1 cellular context compared by ENCODE assay signal in the genomic region with DNA sequence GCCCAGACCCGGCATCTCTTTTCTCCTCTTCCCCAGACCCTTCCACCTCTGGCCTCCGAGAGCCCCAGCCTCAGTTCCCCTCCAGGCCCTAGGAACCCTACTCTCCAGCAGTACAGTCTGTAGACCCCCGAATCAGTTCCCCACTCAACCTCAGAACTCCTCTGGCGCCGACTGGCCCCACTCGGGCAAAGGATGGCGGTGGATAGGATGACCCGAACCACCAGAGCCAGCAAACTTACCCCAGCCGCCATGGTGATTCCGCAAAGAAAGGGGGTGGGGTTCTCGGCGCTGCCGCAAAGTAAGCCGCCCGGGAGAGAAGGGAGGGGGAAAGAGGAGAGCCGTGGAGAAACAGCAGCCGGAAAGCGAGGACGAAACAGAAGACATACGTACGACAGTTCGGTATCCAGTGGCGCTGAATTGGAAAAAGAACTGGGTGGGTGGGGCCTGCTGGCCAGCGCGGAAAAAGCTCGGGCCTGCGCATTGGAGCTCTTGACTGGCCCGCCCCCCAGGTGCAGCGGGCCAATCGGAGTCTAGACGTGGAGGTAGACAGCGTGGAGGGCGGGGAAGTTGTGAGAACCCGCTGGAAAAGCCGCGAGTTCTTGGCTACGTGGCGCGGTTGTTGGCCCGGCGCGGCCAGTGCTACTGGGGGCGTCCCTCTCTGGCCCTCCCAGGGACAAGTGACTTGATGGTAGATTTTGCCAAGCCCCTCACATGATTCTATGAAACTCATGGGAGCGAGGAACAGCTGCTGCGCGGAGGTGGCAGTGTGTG.
TF ChIP-seq lines count a peak whose summit lies in the region.

A gene with protein sequence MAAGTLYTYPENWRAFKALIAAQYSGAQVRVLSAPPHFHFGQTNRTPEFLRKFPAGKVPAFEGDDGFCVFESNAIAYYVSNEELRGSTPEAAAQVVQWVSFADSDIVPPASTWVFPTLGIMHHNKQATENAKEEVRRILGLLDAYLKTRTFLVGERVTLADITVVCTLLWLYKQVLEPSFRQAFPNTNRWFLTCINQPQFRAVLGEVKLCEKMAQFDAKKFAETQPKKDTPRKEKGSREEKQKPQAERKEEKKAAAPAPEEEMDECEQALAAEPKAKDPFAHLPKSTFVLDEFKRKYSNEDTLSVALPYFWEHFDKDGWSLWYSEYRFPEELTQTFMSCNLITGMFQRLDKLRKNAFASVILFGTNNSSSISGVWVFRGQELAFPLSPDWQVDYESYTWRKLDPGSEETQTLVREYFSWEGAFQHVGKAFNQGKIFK (minus strand): TSS at position 300 of the 771 bp plus-strand sequence. CDS start 49 bp downstream, at position 251.

TF ChIP-seq in GM12878, 131 proteins besides CTCF, POLR2A, EP300 and RAD21 (continued from another document and continues in another):
- TF ChIP-seq, protein P1, sequence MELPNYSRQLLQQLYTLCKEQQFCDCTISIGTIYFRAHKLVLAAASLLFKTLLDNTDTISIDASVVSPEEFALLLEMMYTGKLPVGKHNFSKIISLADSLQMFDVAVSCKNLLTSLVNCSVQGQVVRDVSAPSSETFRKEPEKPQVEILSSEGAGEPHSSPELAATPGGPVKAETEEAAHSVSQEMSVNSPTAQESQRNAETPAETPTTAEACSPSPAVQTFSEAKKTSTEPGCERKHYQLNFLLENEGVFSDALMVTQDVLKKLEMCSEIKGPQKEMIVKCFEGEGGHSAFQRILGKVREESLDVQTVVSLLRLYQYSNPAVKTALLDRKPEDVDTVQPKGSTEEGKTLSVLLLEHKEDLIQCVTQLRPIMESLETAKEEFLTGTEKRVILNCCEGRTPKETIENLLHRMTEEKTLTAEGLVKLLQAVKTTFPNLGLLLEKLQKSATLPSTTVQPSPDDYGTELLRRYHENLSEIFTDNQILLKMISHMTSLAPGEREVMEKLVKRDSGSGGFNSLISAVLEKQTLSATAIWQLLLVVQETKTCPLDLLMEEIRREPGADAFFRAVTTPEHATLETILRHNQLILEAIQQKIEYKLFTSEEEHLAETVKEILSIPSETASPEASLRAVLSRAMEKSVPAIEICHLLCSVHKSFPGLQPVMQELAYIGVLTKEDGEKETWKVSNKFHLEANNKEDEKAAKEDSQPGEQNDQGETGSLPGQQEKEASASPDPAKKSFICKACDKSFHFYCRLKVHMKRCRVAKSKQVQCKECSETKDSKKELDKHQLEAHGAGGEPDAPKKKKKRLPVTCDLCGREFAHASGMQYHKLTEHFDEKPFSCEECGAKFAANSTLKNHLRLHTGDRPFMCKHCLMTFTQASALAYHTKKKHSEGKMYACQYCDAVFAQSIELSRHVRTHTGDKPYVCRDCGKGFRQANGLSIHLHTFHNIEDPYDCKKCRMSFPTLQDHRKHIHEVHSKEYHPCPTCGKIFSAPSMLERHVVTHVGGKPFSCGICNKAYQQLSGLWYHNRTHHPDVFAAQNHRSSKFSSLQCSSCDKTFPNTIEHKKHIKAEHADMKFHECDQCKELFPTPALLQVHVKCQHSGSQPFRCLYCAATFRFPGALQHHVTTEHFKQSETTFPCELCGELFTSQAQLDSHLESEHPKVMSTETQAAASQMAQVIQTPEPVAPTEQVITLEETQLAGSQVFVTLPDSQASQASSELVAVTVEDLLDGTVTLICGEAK (IDR thresholded peaks at IDR 0.05; ENCODE audit: borderline replicate concordance), result no peak
- TF ChIP-seq, protein P2, sequence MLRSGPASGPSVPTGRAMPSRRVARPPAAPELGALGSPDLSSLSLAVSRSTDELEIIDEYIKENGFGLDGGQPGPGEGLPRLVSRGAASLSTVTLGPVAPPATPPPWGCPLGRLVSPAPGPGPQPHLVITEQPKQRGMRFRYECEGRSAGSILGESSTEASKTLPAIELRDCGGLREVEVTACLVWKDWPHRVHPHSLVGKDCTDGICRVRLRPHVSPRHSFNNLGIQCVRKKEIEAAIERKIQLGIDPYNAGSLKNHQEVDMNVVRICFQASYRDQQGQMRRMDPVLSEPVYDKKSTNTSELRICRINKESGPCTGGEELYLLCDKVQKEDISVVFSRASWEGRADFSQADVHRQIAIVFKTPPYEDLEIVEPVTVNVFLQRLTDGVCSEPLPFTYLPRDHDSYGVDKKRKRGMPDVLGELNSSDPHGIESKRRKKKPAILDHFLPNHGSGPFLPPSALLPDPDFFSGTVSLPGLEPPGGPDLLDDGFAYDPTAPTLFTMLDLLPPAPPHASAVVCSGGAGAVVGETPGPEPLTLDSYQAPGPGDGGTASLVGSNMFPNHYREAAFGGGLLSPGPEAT (IDR thresholded peaks at IDR 0.05; ENCODE audit: low read depth), result peak; percentile 31; the same call in 1 of the 2 replicates
- TF ChIP-seq, protein P3, sequence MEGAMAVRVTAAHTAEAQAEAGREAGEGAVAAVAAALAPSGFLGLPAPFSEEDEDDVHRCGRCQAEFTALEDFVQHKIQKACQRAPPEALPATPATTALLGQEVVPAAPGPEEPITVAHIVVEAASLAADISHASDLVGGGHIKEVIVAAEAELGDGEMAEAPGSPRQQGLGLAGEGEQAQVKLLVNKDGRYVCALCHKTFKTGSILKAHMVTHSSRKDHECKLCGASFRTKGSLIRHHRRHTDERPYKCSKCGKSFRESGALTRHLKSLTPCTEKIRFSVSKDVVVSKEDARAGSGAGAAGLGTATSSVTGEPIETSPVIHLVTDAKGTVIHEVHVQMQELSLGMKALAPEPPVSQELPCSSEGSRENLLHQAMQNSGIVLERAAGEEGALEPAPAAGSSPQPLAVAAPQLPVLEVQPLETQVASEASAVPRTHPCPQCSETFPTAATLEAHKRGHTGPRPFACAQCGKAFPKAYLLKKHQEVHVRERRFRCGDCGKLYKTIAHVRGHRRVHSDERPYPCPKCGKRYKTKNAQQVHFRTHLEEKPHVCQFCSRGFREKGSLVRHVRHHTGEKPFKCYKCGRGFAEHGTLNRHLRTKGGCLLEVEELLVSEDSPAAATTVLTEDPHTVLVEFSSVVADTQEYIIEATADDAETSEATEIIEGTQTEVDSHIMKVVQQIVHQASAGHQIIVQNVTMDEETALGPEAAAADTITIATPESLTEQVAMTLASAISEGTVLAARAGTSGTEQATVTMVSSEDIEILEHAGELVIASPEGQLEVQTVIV (IDR thresholded peaks at IDR 0.05; ENCODE audit: borderline replicate concordance, partially characterized antibody), result peak; percentile 99
- TF ChIP-seq POLR2AphosphoS2 (IDR thresholded peaks at IDR 0.05; ENCODE audit: low read depth, low read length), result peak; percentile 95
- no peak for TF ChIP-seq ZNF622 (IDR thresholded peaks at IDR 0.05)
- TF ChIP-seq CREM (IDR thresholded peaks at IDR 0.05; ENCODE audit: low read depth), result peak; percentile 39; the same call in 1 of the 2 replicates
- TF ChIP-seq BHLHE40 (IDR thresholded peaks at IDR 0.05; ENCODE audit: borderline replicate concordance in 1 of 2, low read depth in 2 of 2, low read length in 1 of 2), result no peak
- no peak for TF ChIP-seq SMC3 (IDR thresholded peaks at IDR 0.05; ENCODE audit: borderline replicate concordance, low read length)
- TF ChIP-seq, protein P4, sequence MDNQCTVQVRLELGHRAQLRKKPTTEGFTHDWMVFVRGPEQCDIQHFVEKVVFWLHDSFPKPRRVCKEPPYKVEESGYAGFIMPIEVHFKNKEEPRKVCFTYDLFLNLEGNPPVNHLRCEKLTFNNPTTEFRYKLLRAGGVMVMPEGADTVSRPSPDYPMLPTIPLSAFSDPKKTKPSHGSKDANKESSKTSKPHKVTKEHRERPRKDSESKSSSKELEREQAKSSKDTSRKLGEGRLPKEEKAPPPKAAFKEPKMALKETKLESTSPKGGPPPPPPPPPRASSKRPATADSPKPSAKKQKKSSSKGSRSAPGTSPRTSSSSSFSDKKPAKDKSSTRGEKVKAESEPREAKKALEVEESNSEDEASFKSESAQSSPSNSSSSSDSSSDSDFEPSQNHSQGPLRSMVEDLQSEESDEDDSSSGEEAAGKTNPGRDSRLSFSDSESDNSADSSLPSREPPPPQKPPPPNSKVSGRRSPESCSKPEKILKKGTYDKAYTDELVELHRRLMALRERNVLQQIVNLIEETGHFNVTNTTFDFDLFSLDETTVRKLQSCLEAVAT (IDR thresholded peaks at IDR 0.05), result peak; percentile 70
- peak; percentile 68; the same call in 2 of the 3 replicates for TF ChIP-seq POU2F2 (IDR thresholded peaks at IDR 0.05; ENCODE audit: borderline replicate concordance, low read depth, low read length)
- TF ChIP-seq, protein P5, sequence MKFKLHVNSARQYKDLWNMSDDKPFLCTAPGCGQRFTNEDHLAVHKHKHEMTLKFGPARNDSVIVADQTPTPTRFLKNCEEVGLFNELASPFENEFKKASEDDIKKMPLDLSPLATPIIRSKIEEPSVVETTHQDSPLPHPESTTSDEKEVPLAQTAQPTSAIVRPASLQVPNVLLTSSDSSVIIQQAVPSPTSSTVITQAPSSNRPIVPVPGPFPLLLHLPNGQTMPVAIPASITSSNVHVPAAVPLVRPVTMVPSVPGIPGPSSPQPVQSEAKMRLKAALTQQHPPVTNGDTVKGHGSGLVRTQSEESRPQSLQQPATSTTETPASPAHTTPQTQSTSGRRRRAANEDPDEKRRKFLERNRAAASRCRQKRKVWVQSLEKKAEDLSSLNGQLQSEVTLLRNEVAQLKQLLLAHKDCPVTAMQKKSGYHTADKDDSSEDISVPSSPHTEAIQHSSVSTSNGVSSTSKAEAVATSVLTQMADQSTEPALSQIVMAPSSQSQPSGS (IDR thresholded peaks at IDR 0.05; ENCODE audit: low read length), result no peak
- no peak for TF ChIP-seq RFX5 (IDR thresholded peaks at IDR 0.05; ENCODE audit: low read depth, low read length)
- TF ChIP-seq ZNF24 (IDR thresholded peaks at IDR 0.05), result no peak
- 0 out of 2 replicates have a peak, but pooled peaks have one; percentile 29 for TF ChIP-seq ZNF384 (IDR thresholded peaks at IDR 0.05; ENCODE audit: borderline replicate concordance, low read depth, low read length)
- TF ChIP-seq, protein P6, sequence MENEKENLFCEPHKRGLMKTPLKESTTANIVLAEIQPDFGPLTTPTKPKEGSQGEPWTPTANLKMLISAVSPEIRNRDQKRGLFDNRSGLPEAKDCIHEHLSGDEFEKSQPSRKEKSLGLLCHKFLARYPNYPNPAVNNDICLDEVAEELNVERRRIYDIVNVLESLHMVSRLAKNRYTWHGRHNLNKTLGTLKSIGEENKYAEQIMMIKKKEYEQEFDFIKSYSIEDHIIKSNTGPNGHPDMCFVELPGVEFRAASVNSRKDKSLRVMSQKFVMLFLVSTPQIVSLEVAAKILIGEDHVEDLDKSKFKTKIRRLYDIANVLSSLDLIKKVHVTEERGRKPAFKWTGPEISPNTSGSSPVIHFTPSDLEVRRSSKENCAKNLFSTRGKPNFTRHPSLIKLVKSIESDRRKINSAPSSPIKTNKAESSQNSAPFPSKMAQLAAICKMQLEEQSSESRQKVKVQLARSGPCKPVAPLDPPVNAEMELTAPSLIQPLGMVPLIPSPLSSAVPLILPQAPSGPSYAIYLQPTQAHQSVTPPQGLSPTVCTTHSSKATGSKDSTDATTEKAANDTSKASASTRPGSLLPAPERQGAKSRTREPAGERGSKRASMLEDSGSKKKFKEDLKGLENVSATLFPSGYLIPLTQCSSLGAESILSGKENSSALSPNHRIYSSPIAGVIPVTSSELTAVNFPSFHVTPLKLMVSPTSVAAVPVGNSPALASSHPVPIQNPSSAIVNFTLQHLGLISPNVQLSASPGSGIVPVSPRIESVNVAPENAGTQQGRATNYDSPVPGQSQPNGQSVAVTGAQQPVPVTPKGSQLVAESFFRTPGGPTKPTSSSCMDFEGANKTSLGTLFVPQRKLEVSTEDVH (IDR thresholded peaks at IDR 0.05; ENCODE audit: low read depth, partially characterized antibody), result peak; percentile 37
- no peak for TF ChIP-seq EGR1 (IDR thresholded peaks at IDR 0.05; ENCODE audit: borderline replicate concordance in 1 of 2, low read depth in 2 of 2, low read length in 2 of 2)
- TF ChIP-seq CBX5 (IDR thresholded peaks at IDR 0.05; ENCODE audit: low read depth), result no peak
- no peak for TF ChIP-seq KDM1A (IDR thresholded peaks at IDR 0.05; ENCODE audit: borderline replicate concordance)
- TF ChIP-seq NRF1 (conservative IDR thresholded peaks at IDR 0.05; ENCODE audit: low read depth, low read length), result peak; percentile 94
- TF ChIP-seq, protein P7, sequence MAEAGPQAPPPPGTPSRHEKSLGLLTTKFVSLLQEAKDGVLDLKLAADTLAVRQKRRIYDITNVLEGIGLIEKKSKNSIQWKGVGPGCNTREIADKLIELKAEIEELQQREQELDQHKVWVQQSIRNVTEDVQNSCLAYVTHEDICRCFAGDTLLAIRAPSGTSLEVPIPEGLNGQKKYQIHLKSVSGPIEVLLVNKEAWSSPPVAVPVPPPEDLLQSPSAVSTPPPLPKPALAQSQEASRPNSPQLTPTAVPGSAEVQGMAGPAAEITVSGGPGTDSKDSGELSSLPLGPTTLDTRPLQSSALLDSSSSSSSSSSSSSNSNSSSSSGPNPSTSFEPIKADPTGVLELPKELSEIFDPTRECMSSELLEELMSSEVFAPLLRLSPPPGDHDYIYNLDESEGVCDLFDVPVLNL (IDR thresholded peaks at IDR 0.05; ENCODE audit: low read depth, low read length), result peak; percentile 73
- TF ChIP-seq, protein P8, sequence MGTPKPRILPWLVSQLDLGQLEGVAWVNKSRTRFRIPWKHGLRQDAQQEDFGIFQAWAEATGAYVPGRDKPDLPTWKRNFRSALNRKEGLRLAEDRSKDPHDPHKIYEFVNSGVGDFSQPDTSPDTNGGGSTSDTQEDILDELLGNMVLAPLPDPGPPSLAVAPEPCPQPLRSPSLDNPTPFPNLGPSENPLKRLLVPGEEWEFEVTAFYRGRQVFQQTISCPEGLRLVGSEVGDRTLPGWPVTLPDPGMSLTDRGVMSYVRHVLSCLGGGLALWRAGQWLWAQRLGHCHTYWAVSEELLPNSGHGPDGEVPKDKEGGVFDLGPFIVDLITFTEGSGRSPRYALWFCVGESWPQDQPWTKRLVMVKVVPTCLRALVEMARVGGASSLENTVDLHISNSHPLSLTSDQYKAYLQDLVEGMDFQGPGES (IDR thresholded peaks at IDR 0.05), result no peak
- no peak for TF ChIP-seq SUZ12 (IDR thresholded peaks at IDR 0.05; ENCODE audit: unreplicated experiment)
- TF ChIP-seq WRNIP1 (IDR thresholded peaks at IDR 0.05; ENCODE audit: borderline replicate concordance, low read depth, low read length), result no peak
- TF ChIP-seq, protein P9, sequence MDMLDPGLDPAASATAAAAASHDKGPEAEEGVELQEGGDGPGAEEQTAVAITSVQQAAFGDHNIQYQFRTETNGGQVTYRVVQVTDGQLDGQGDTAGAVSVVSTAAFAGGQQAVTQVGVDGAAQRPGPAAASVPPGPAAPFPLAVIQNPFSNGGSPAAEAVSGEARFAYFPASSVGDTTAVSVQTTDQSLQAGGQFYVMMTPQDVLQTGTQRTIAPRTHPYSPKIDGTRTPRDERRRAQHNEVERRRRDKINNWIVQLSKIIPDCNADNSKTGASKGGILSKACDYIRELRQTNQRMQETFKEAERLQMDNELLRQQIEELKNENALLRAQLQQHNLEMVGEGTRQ (IDR thresholded peaks at IDR 0.05; ENCODE audit: borderline replicate concordance, low read depth, low read length), result no peak
- TF ChIP-seq CBFB (IDR thresholded peaks at IDR 0.05; ENCODE audit: low read depth), result peak; percentile 82; the same call in 1 of the 2 replicates
- TF ChIP-seq HDAC6 (IDR thresholded peaks at IDR 0.05; ENCODE audit: unreplicated experiment), result no peak
- no peak for TF ChIP-seq EED (IDR thresholded peaks at IDR 0.05; ENCODE audit: low read depth)
- peak; percentile 73 for TF ChIP-seq KLF5 (IDR thresholded peaks at IDR 0.05; ENCODE audit: partially characterized antibody)
- no peak for TF ChIP-seq ZSCAN29 (IDR thresholded peaks at IDR 0.05)
- TF ChIP-seq MTA2 (IDR thresholded peaks at IDR 0.05; ENCODE audit: low read depth), result peak; percentile 20; the same call in 1 of the 2 replicates
- TF ChIP-seq FOS (IDR thresholded peaks at IDR 0.05; ENCODE audit: borderline replicate concordance, extremely low read depth, insufficient read length), result no peak
- TF ChIP-seq SIX5 (IDR thresholded peaks at IDR 0.05; ENCODE audit: low read depth, low read length, severe bottlenecking), result peak; percentile 31
